Comparison of ENCODE assay signal across 2 cellular contexts in the genomic region with DNA sequence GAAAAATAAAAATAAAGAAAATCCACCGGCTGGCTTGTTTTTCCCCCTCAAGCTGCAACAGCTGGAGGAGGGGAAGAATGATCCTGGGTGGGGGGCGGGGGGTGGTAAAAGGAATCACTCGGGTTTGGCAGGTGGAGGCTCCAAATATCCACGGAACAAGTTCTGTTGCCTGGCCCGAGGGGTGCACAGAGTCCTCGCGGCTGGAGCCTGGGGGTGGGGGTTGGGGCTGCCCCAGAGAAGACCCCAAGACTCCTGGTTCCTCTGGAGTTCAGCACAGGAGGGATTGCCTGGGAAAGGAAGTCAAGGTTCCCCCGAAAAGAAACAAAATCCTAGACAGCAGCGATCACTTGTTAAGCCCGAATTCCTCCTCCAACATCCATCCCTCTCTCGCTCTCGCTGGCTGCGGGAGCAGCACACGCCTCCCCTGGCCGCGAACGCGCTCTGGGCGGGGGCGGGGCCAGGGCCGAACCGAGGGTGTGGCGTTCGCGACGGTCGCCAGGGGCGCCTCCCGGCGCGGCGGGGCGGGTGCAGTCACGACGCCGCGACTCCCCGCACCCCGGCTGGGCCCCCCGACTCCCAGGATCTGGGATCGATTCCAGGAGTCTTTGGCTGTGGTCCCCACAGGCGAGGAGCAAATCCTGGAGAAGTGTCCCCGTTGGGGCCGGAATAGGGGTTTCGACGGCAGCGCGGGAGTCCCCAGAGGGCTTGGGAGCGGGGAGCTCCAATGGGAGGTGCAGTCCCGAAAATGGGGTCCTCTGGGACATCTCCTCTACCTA.
A peak's percentile ranks its signal among the peaks of the same experiment; 100 is the strongest.
TF ChIP-seq lines count a peak whose summit lies in the region.

A gene (minus strand): TSS at position 443 of the 776 bp plus-strand sequence. CDS start 4,352 bp downstream, outside the sequence.

TF ChIP-seq in IMR-90, 13 proteins besides CTCF, POLR2A, EP300 and RAD21:
- no peak for TF ChIP-seq MAZ (IDR thresholded peaks at IDR 0.05; ENCODE audit: borderline replicate concordance, low read depth, low read length)
- TF ChIP-seq, protein P1, sequence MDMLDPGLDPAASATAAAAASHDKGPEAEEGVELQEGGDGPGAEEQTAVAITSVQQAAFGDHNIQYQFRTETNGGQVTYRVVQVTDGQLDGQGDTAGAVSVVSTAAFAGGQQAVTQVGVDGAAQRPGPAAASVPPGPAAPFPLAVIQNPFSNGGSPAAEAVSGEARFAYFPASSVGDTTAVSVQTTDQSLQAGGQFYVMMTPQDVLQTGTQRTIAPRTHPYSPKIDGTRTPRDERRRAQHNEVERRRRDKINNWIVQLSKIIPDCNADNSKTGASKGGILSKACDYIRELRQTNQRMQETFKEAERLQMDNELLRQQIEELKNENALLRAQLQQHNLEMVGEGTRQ (IDR thresholded peaks at IDR 0.05; ENCODE audit: low read depth, low read length), result no peak

TF ChIP-seq in WTC11, 78 proteins besides CTCF, POLR2A, EP300 and RAD21:
- no peak for TF ChIP-seq NFE2L1 (CRISPR knock-in tag; IDR thresholded peaks at IDR 0.05)
- TF ChIP-seq, protein P2, sequence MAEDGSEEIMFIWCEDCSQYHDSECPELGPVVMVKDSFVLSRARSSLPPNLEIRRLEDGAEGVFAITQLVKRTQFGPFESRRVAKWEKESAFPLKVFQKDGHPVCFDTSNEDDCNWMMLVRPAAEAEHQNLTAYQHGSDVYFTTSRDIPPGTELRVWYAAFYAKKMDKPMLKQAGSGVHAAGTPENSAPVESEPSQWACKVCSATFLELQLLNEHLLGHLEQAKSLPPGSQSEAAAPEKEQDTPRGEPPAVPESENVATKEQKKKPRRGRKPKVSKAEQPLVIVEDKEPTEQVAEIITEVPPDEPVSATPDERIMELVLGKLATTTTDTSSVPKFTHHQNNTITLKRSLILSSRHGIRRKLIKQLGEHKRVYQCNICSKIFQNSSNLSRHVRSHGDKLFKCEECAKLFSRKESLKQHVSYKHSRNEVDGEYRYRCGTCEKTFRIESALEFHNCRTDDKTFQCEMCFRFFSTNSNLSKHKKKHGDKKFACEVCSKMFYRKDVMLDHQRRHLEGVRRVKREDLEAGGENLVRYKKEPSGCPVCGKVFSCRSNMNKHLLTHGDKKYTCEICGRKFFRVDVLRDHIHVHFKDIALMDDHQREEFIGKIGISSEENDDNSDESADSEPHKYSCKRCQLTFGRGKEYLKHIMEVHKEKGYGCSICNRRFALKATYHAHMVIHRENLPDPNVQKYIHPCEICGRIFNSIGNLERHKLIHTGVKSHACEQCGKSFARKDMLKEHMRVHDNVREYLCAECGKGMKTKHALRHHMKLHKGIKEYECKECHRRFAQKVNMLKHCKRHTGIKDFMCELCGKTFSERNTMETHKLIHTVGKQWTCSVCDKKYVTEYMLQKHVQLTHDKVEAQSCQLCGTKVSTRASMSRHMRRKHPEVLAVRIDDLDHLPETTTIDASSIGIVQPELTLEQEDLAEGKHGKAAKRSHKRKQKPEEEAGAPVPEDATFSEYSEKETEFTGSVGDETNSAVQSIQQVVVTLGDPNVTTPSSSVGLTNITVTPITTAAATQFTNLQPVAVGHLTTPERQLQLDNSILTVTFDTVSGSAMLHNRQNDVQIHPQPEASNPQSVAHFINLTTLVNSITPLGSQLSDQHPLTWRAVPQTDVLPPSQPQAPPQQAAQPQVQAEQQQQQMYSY (CRISPR knock-in tag; IDR thresholded peaks at IDR 0.05), result peak; percentile 49
